Comparison of ENCODE assay signal across 8 cellular contexts in the genomic region with DNA sequence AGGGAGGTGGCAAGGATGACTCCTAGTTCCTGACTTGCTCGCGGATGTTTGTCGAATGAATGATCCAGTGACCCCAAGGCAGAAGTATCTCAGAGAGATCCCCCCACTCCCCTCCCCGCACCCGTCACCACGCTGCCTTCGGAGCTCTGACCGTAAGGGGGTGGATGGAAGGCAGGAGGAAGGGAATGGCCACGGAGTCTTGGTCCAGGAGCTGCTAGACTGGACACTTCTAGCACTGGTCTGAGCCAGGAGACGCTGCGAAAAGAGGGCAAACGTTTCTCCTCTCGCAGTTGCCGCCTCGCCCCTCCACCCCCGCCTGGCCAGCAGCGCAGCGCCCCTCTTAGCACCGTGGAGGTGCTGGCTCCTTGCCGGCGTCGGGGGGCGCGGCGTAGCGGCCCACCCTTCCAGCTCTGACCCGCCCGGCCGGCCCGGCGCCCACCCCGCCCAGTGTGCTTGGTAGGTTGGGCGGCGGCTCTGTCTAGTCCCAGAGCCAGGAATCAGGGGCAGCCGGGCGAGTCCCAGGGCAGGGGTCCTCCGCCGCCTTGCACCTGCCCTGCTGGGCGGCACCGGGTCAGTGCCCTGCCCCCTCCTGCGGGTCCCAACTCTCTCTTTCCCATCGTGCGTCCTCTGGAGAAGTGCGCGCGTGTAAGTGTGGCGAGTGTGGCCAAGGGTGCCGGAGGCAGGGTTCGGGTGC. TPM values are rescaled to one million over a fixed set of nuclear protein-coding genes. Genes with fewer than 3 reads are reported as not detected.
DNase-seq lines count a peak whose midpoint lies in the region; ATAC-seq and TF ChIP-seq lines count a peak whose summit lies in the region.

No MANE protein-coding gene starts in this region.

- no peaks in the 10 kb centered on the region for H3K4me1 ChIP-seq in BE2C
- H3K4me1 ChIP-seq in ascending aorta: peaks cover 9 to 20% of the 10 kb centered on the region in 2 donors
- no peaks in the 10 kb centered on the region for H3K4me1 ChIP-seq in iPS-15b (ENCODE audit: control insufficient read depth, insufficient read depth, low read length)

- DNase-seq in BE2C (no peak), HL-60 (ENCODE audit: low read depth in 1 of 2, low spot score in 1 of 2) (no peak), ascending aorta (ENCODE audit: low spot score in 2 of 2) (peak in 1 of 2 donors; percentile 76), SW480 (ENCODE audit: low spot score) (no peak)

- H3K4me3 ChIP-seq in BE2C (ENCODE audit: low read depth, low read length) (peak overlapping the region; percentile 71), HL-60 (replicated peaks; ENCODE audit: insufficient read depth, low read length) (peak overlapping the region; percentile 67), ascending aorta (peak overlapping the region; percentile 81 to 98), iPS-15b (ENCODE audit: low read depth, low read length) (peak overlapping the region; percentile 83), skin epidermis (peak overlapping the region; percentile 60 to 90 (median 62))

- ATAC-seq in GM19035 (IDR thresholded peaks at IDR 0.05; ENCODE audit: unreplicated experiment): no peak
- no peak for ATAC-seq in GM21360 (IDR thresholded peaks at IDR 0.05; ENCODE audit: unreplicated experiment)

- TF ChIP-seq CTCF in BE2C (IDR thresholded peaks at IDR 0.05; ENCODE audit: low read depth, low read length): no peak
- no peak for TF ChIP-seq CTCF in HL-60 (IDR thresholded peaks at IDR 0.05; ENCODE audit: insufficient read depth, low read length)
- no peak for TF ChIP-seq CTCF in ascending aorta (IDR thresholded peaks at IDR 0.05)

- H3K9me3 ChIP-seq in BE2C: 0 out of 2 replicates have a peak, but pooled peaks cover 2% of the 10 kb centered on the region
- H3K9me3 ChIP-seq in ascending aorta: no peaks in the 10 kb centered on the region
- peaks cover 4% of the 10 kb centered on the region for H3K9me3 ChIP-seq in iPS-15b (ENCODE audit: control insufficient read depth, insufficient read depth, low read length)

- H3K27ac ChIP-seq in HL-60 (replicated peaks) (peak overlapping the region; percentile 34), ascending aorta (peak overlapping the region; percentile 95 to 99), skin epidermis (peak overlapping the region; percentile 71 to 98 (median 89))

- peaks cover 22% of the 10 kb centered on the region for H3K27me3 ChIP-seq in BE2C
- no peaks in the 10 kb centered on the region for H3K27me3 ChIP-seq in HL-60 (ENCODE audit: insufficient read depth, poor library complexity, severe bottlenecking)
- H3K27me3 ChIP-seq in ascending aorta: no peaks in the 10 kb centered on the region
- peaks cover 24% of the 10 kb centered on the region for H3K27me3 ChIP-seq in iPS-15b (ENCODE audit: control insufficient read depth, insufficient read depth, low read length)

- intact Hi-C loops in ascending aorta (cut with DNase I): loop anchor here (1.0 to 10.0 kb wide), 7 partner anchors 31 to 1195 kb away; a partner anchor contains a TSS

- peaks cover 3% of the 10 kb centered on the region; the same call in 1 of the 2 replicates for H3K36me3 ChIP-seq in BE2C
- peaks cover 13 to 22% of the 10 kb centered on the region in 2 donors for H3K36me3 ChIP-seq in ascending aorta
- H3K36me3 ChIP-seq in iPS-15b (ENCODE audit: control insufficient read depth, insufficient read depth, low read length): peaks cover 3% of the 10 kb centered on the region

- H3K9ac ChIP-seq in iPS-15b (ENCODE audit: low read depth, low read length): peak overlapping the region; percentile 90

RNA-seq across cellular contexts. Expression of a gene that starts 2.4 kb away (rescaled TPM):
- 29.0 TPM for polyA plus RNA-seq in BE2C (2012; ENCODE audit: insufficient read depth, insufficient read length, low read depth)
- 100 TPM for total RNA-seq in ascending aorta

RNA-seq across cellular contexts. Expression of a gene that starts 10.2 kb away (rescaled TPM):
- 192 TPM for polyA plus RNA-seq in BE2C (2012; ENCODE audit: insufficient read depth, insufficient read length, low read depth)
- total RNA-seq in ascending aorta: 142 TPM

RNA-seq across cellular contexts. Expression of a gene that starts 27.6 kb away (rescaled TPM):
- 2.3 TPM for polyA plus RNA-seq in BE2C (2012; ENCODE audit: insufficient read depth, insufficient read length, low read depth)
- total RNA-seq in ascending aorta: not detected

RNA-seq across cellular contexts. Expression of a gene that starts 42.8 kb away (rescaled TPM):
- polyA plus RNA-seq in BE2C (2012; ENCODE audit: insufficient read depth, insufficient read length, low read depth): 39.5 TPM
- total RNA-seq in ascending aorta: 27.4 TPM

RNA-seq across cellular contexts. Expression of a gene that starts 57.5 kb away (rescaled TPM):
- 24.9 TPM for polyA plus RNA-seq in BE2C (2012; ENCODE audit: insufficient read depth, insufficient read length, low read depth)
- 63.8 TPM for total RNA-seq in ascending aorta

Comparison
In these comparisons a context has a peak if more than half of its experiments do, and no peak if none do; other contexts are left out.
1. H3K27ac ChIP-seq: peak in every context shown above with its lines; median percentile 97 in ascending aorta; 89 in skin epidermis; 34 in HL-60.